Comparison of ENCODE assay signal across 8 cellular contexts in the genomic region with DNA sequence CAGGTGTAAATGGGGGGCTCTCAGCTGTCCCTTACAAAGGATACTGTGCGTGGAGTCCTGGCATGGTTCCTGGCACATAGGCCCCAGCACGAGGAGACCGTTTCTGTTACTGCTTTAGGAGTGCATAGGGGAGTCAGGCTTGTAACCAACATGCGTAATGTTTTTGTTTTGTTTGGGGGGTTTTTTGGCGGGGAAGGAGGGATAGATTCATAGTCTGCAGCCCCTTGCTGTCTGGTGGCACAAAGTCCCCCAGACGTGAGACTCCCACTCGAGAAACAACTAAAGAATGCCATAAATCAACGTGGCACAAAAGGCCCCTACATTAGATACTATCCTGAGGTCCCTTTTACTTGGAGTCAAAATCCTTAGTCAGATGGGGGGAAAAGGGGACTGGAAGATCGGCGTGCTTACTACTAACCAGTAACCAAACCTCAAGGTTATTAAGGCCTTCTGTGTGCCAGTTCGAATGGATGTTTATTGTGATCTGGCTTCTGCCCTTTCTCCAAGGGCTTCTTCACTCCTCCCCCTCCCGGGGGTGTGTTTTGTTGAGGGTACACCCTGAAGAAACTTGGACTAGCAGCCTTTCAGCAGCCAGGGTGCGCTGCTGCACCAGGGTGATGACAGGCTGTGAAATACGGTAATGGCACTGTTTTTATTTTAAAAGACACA. TPM values are rescaled to one million over a fixed set of nuclear protein-coding genes. Genes with fewer than 3 reads are reported as not detected.
DNase-seq lines count a peak whose midpoint lies in the region; ATAC-seq and TF ChIP-seq lines count a peak whose summit lies in the region.

No MANE protein-coding gene starts in this region.

- H3K4me3 ChIP-seq in adrenal gland: peak overlapping the region; percentile 56 to 99 (median 90)
- H3K4me3 ChIP-seq in left ventricle myocardium inferior: peak overlapping the region; percentile 89
- peak overlapping the region; percentile 89 to 97 for H3K4me3 ChIP-seq in prostate gland

- WGBS in adrenal gland, 4 donors: 1 to 2% (median 2%) methylated on average over 11 to 14 of the region's 14 CpGs
- WGBS in prostate gland: 1% methylated on average over 14 of the region's 14 CpGs

- H3K36me3 ChIP-seq in adrenal gland (replicated peaks in 1 of 2) (peaks cover 0 to 43% of the 10 kb centered on the region in 2 donors), left ventricle myocardium inferior (peaks cover 44% of the 10 kb centered on the region), prostate gland (peaks cover 0 to 5% of the 10 kb centered on the region in 2 donors)

- H3K27ac ChIP-seq in adrenal gland: peak overlapping the region; percentile 56 to 98 (median 94)
- peak overlapping the region; percentile 90 for H3K27ac ChIP-seq in left ventricle myocardium inferior (replicated peaks)
- H3K27ac ChIP-seq in prostate gland: peak overlapping the region; percentile 87 to 88

- TF ChIP-seq CTCF in adrenal gland (IDR thresholded peaks at IDR 0.05) (peak; percentile 60 to 94 (median 89)), left ventricle myocardium inferior (IDR thresholded peaks at IDR 0.05; ENCODE audit: borderline replicate concordance) (peak; percentile 90), prostate gland (IDR thresholded peaks at IDR 0.05) (peak; percentile 67 to 89 (median 86))

- H3K27me3 ChIP-seq in adrenal gland (no peaks in the 10 kb centered on the region), left ventricle myocardium inferior (ENCODE audit: low read depth) (no peaks in the 10 kb centered on the region), prostate gland (replicated peaks; ENCODE audit: insufficient read depth) (no peaks in the 10 kb centered on the region)

- peak; percentile 31 for ATAC-seq in HG02588 (IDR thresholded peaks at IDR 0.05; ENCODE audit: unreplicated experiment)

- peak; percentile 93 for DNase-seq in ELR (ENCODE audit: low read depth)
- DNase-seq in NCI-H1436 treated with DMSO at 0.1 percent for 48 hours (lab: John Stamatoyannopoulos, UW): peak; percentile 29
- DNase-seq in SW480 (ENCODE audit: low spot score): peak; percentile 84
- DNase-seq in adrenal gland: peak; percentile 84 to 94 (median 90)
- DNase-seq in left ventricle myocardium inferior: peak; percentile 82
- DNase-seq in prostate gland (ENCODE audit: low spot score): peak; percentile 76
- peak; percentile 86 for DNase-seq in ureter (ENCODE audit: low spot score)

- H3K9me3 ChIP-seq in adrenal gland (replicated peaks in 1 of 3) (no peaks in the 10 kb centered on the region), left ventricle myocardium inferior (replicated peaks) (no peaks in the 10 kb centered on the region), prostate gland (no peaks in the 10 kb centered on the region)

- TF ChIP-seq POLR2A in adrenal gland (IDR thresholded peaks at IDR 0.05) (peak in 1 of 2 donors; percentile 61), prostate gland (IDR thresholded peaks at IDR 0.05) (no peak)

- intact Hi-C loops in adrenal gland (cut with DNase I): loop anchor here (2.0 to 10.0 kb wide), 2 partner anchors 56 to 232 kb away; no protein-coding TSS in a partner anchor
- intact Hi-C loops in left ventricle myocardium inferior (cut with micrococcal nuclease): no loop called here
- intact Hi-C loops in prostate gland (cut with DNase I): loop anchor here (2.0 to 5.0 kb wide), 3 partner anchors 240 to 529 kb away; a partner anchor contains a TSS

- peaks cover 25 to 56% of the 10 kb centered on the region in 2 donors for H3K4me1 ChIP-seq in adrenal gland (replicated peaks in 1 of 2)
- peaks cover 93% of the 10 kb centered on the region for H3K4me1 ChIP-seq in left ventricle myocardium inferior
- no peaks in the 10 kb centered on the region for H3K4me1 ChIP-seq in prostate gland (replicated peaks)

RNA-seq across cellular contexts. Expression of a gene that starts 0.9 kb away (rescaled TPM):
- 1,000 to 10,000 TPM in 1 of 8 donors, 100 to 1,000 TPM in 7; 312 to 1,219 (median 431) TPM for total RNA-seq in adrenal gland
- polyA plus RNA-seq in adrenal gland: 100 to 1,000 TPM; 209 to 431 (median 272) TPM
- 560 TPM for total RNA-seq in left ventricle myocardium inferior
- total RNA-seq in prostate gland: 100 to 1,000 TPM; 170 to 203 TPM
- total RNA-seq in ureter: 131 TPM

RNA-seq across cellular contexts. Expression of a gene that starts 2.3 kb away (rescaled TPM):
- 10 to 100 TPM; 34.2 to 79.3 (median 46.8) TPM for total RNA-seq in adrenal gland
- polyA plus RNA-seq in adrenal gland: 10 to 100 TPM; 27.5 to 30.8 (median 30.1) TPM
- total RNA-seq in left ventricle myocardium inferior: 24.9 TPM
- 100 to 1,000 TPM in 1 of 2 donors, 10 to 100 TPM in 1; 54.1 to 112 TPM for total RNA-seq in prostate gland
- total RNA-seq in ureter: 64.9 TPM

RNA-seq across cellular contexts. Expression of a gene that starts 34.6 kb away (rescaled TPM):
- total RNA-seq in adrenal gland: 10 to 100 TPM in 3 of 8 donors, 1 to 10 TPM in 5; 3.8 to 14.8 (median 7.1) TPM
- 10 to 100 TPM in 1 of 3 donors, 1 to 10 TPM in 2; 3.1 to 12.4 (median 5.6) TPM for polyA plus RNA-seq in adrenal gland
- 1.3 TPM for total RNA-seq in left ventricle myocardium inferior
- 10 to 100 TPM in 1 of 2 donors, 1 to 10 TPM in 1; 1.7 to 19.1 TPM for total RNA-seq in prostate gland
- 15.9 TPM for total RNA-seq in ureter

RNA-seq across cellular contexts. Expression of a gene that starts 48.2 kb away (rescaled TPM):
- 10 to 100 TPM in 7 of 8 donors, 1 to 10 TPM in 1; 6.2 to 77.5 (median 13.0) TPM for total RNA-seq in adrenal gland
- 10 to 100 TPM in 1 of 3 donors, 1 to 10 TPM in 2; 2.7 to 71.6 (median 2.8) TPM for polyA plus RNA-seq in adrenal gland
- total RNA-seq in left ventricle myocardium inferior: 4.2 TPM
- 10 to 100 TPM in 1 of 2 donors, 1 to 10 TPM in 1; 8.2 to 10.7 TPM for total RNA-seq in prostate gland
- total RNA-seq in ureter: 6.4 TPM

Comparison
In these comparisons a context has a peak if more than half of its experiments do, and no peak if none do; other contexts are left out.
1. Peak in every context shown above with its lines: DNase-seq, ATAC-seq, H3K4me3 ChIP-seq and H3K27ac ChIP-seq.
2. DNase-seq: peak in every context shown above with its lines; median percentile 93 in ELR; 90 in adrenal gland; 86 in ureter; 84 in SW480; 82 in left ventricle myocardium inferior; 76 in prostate gland; 29 in NCI-H1436 treated with DMSO at 0.1 percent for 48 hours.